Comparison of ENCODE assay signal across 32 cellular contexts in the genomic region with DNA sequence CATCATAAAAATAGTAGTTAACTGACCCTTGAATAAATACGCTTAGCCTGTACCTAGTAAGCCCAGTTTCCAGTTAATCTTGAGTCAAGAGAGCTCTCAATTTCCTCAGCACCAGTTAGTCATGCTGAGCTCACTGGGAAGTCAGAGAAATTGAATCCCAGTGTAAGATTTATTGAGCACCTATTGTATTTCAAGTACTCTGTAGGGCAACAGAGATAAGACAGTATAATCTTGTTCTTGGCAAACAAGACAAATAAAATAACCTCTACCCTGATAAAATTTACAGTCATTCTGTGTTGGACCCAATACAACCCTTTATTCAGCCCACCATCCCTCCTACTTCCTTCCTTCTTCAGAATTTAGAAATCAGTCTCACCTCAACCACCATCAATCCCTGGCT.
A peak's percentile ranks its signal among the peaks of the same experiment; 100 is the strongest.
DNase-seq lines count a peak whose midpoint lies in the region; ATAC-seq and TF ChIP-seq lines count a peak whose summit lies in the region.
"Had no signal": no experiment of that assay in that cellular context is flagged by ENCODE, and none has a peak within 500 bp of the region (broad histone marks: within the 10 kb centered on the region; RNA-seq: fewer than 3 reads in every experiment).

No MANE protein-coding gene starts in this region.

- H4K5ac ChIP-seq in IMR-90 (ENCODE audit: low read depth, low read length) = no peak overlapping the region

- dilution Hi-C loops in IMR-90 (cut with HindIII; ENCODE audit: low sequenced_read_pairs, unreplicated experiment) = no loop called here

- H2BK15ac ChIP-seq in IMR-90 (ENCODE audit: low read depth, low read length) = no peak overlapping the region

- no CpG with 5 or more reads among the region's 1 CpG for WGBS in IMR-90 (ENCODE audit: extremely low coverage in 2 of 2, insufficient read length in 1 of 2), 2 experiments

- TF ChIP-seq RAD21 in IMR-90 (IDR thresholded peaks at IDR 0.05; ENCODE audit: low read length) = no peak

- H3K27ac ChIP-seq in IMR-90 (ENCODE audit: insufficient read depth, low read length) = no peak overlapping the region
- H3K27ac ChIP-seq: esophagus squamous epithelium, PC-9, upper lobe of left lung had no signal

- no TSS peak for BruUV-seq in IMR-90 (replicated peaks; lab: Mats Ljungman, UMichigan)

- no peak overlapping the region for H2BK5ac ChIP-seq in IMR-90 (ENCODE audit: low read depth, low read length, poor library complexity, severe bottlenecking)

- H4K20me1 ChIP-seq in IMR-90 (ENCODE audit: insufficient read depth, low read length) = no peaks in the 10 kb centered on the region

- H3K9me1 ChIP-seq in IMR-90 (ENCODE audit: insufficient read depth, low read length) = 0 out of 2 replicates have a peak, but pooled peaks cover 9% of the 10 kb centered on the region

- CTCF ChIA-PET in IMR-90 (lab: Yijun Ruan, JAX) = interaction anchor here (1.4 kb wide), 1 partner anchor 50 kb away, joined by 3 read pairs; no protein-coding TSS in a partner anchor

- H3K14ac ChIP-seq in IMR-90 (replicated peaks; ENCODE audit: low read depth, low read length) = no peak overlapping the region

- no peak overlapping the region for H4K91ac ChIP-seq in IMR-90 (ENCODE audit: insufficient read depth, low read depth, low read length)

- H3K4me3 ChIP-seq in IMR-90 (ENCODE audit: insufficient read depth, low read depth, low read length) = no peak overlapping the region
- H3K4me3 ChIP-seq: esophagus squamous epithelium, mucosa of descending colon, PC-9, upper lobe of left lung had no signal

- H2AK9ac ChIP-seq in IMR-90 (replicated peaks; ENCODE audit: low read depth, low read length, poor library complexity) = no peak overlapping the region

- peaks cover 7% of the 10 kb centered on the region for H3K4me1 ChIP-seq in IMR-90 (ENCODE audit: control insufficient read depth, insufficient read depth, low read length)
- H3K4me1 ChIP-seq: esophagus squamous epithelium, upper lobe of left lung had no signal

- in situ Hi-C loops in IMR-90 (cut with MboI; ENCODE audit: low sequenced_read_pairs) = no loop called here

- peaks cover 6% of the 10 kb centered on the region for H3K36me3 Mint-ChIP-seq in nephron (ENCODE audit: low read depth)
- H3K36me3 Mint-ChIP-seq: IgD-negative memory B cell; stimulated activated naive B cell treated with anti-CD40 and anti-IgM and Interleukin-4, amounts not matched to agents 10 μg/mL and 1 μg/mL and 100 μg/mL, for 72 hours had no signal

- H3K4me1 Mint-ChIP-seq in nephron = peaks cover 49% of the 10 kb centered on the region
- H3K4me1 Mint-ChIP-seq: IgD-negative memory B cell had no signal

- H3K9ac ChIP-seq in IMR-90 (ENCODE audit: low read depth, low read length) = no peak overlapping the region

- H3K27me3 Mint-ChIP-seq in nephron (ENCODE audit: low read depth) = peaks cover 4% of the 10 kb centered on the region

- ATAC-seq in IMR-90 (ENCODE audit: low read depth) (peak; percentile 36; the same call in 1 of the 2 replicates), HG03378 (IDR thresholded peaks at IDR 0.05; ENCODE audit: unreplicated experiment) (no peak)
- ATAC-seq in activated CD4-positive, CD25-positive, alpha-beta regulatory T cell treated with anti-CD3 and anti-CD28 coated beads, Interleukin-2, amount 50 U/mL, for 24 hours = no peak
- ATAC-seq: activated CD4-positive, alpha-beta T cell treated with anti-CD3 and anti-CD28 coated beads for 36 hours; effector memory CD8-positive, alpha-beta T cell; left cardiac atrium; mucosa of descending colon; natural killer cell treated with Interleukin-12 subunit alpha and Interleukin-12 subunit beta and Interleukin-15 and Interleukin-18, amount 100 ng/mL, for 72 hours; Right ventricle myocardium inferior; stimulated activated naive B cell treated with anti-CD40 and anti-IgM and Interleukin-4, amounts not matched to agents 10 μg/mL and 1 μg/mL and 100 μg/mL, for 72 hours had no signal

- H2BK20ac ChIP-seq in IMR-90 (ENCODE audit: low read depth, low read length) = no peak overlapping the region

- peak; percentile 4 for DNase-seq in NCI-H526 treated with DMSO at 0.1 percent for 48 hours (lab: John Stamatoyannopoulos, UW)
- DNase-seq in NCI-H526 (lab: John Stamatoyannopoulos, UW) = no peak
- DNase-seq in IMR-90 = peak; percentile 65
- peak; percentile 44 for DNase-seq in amniotic epithelial cell (ENCODE audit: low read depth)
- DNase-seq in NCI-H2196 (lab: John Stamatoyannopoulos, UW; ENCODE audit: unreplicated experiment) = no peak
- DNase-seq: 8988T; activated CD4-positive, alpha-beta T cell treated with anti-CD3 and anti-CD28 coated beads for 36 hours; activated gamma-delta T cell; activated T-cell treated with anti-CD3 and anti-CD28 coated beads for 4 hours; C1 segment of cervical spinal cord; central memory CD4-positive, alpha-beta T cell; COR-L47; DMS53; effector memory CD8-positive, alpha-beta T cell; esophagus squamous epithelium; H7; hippocampal formation; left cardiac atrium; mucosa of descending colon; NCI-H1048; NCI-H1930; NCI-H524 treated with DMSO at 0.1 percent for 48 hours; PC-9; stimulated activated naive B cell treated with anti-CD40 and anti-IgM and Interleukin-4, amounts not matched to agents 10 μg/mL and 1 μg/mL and 100 μg/mL, for 72 hours; T-helper 2 cell; upper lobe of left lung had no signal

- no peaks in the 10 kb centered on the region for H3K36me3 ChIP-seq in IMR-90 (ENCODE audit: control insufficient read depth, insufficient read depth, low read length)
- H3K36me3 ChIP-seq: esophagus squamous epithelium, upper lobe of left lung had no signal

- no peak overlapping the region for H2AFZ ChIP-seq in IMR-90 (replicated peaks; ENCODE audit: low read length, poor library complexity)
- H2AFZ ChIP-seq: PC-9 had no signal

- TF ChIP-seq POLR2A in IMR-90 (IDR thresholded peaks at IDR 0.05; ENCODE audit: low read depth, low read length) = no peak

- no peak overlapping the region for H3K56ac ChIP-seq in IMR-90 (ENCODE audit: extremely low read depth, insufficient read depth, low read length)

- no peak overlapping the region for H3K23ac ChIP-seq in IMR-90 (ENCODE audit: low read depth, low read length)

- no peaks in the 10 kb centered on the region for H3K79me1 ChIP-seq in IMR-90 (ENCODE audit: low read depth in 1 of 2, low read length in 2 of 2)

- H3K4me2 ChIP-seq in IMR-90 (ENCODE audit: low read depth, low read length) = no peak overlapping the region
- H3K4me2 ChIP-seq: PC-9 had no signal

- no peak overlapping the region for H2BK120ac ChIP-seq in IMR-90 (ENCODE audit: low read depth, low read length)

- POLR2A ChIA-PET in IMR-90 (lab: Charles Lee; ENCODE audit: unreplicated experiment) = no interaction called here

- intact Hi-C loops in IMR-90 (cut with micrococcal nuclease) = no loop called here

- H3K4me3 Mint-ChIP-seq in nephron = no peak overlapping the region
- H3K4me3 Mint-ChIP-seq: activated CD4-positive, alpha-beta T cell treated with anti-CD3 and anti-CD28 coated beads for 36 hours; effector memory CD8-positive, alpha-beta T cell; IgD-negative memory B cell; natural killer cell treated with Interleukin-12 subunit alpha and Interleukin-12 subunit beta and Interleukin-15 and Interleukin-18, amount 100 ng/mL, for 72 hours; stimulated activated naive B cell treated with anti-CD40 and anti-IgM and Interleukin-4, amounts not matched to agents 10 μg/mL and 1 μg/mL and 100 μg/mL, for 72 hours had no signal

- H3K9me3 ChIP-seq in IMR-90 (ENCODE audit: control insufficient read depth, insufficient read depth, low read length) = no peaks in the 10 kb centered on the region
- H3K9me3 ChIP-seq: esophagus squamous epithelium, mucosa of descending colon, upper lobe of left lung had no signal

- H3K9me3 Mint-ChIP-seq in nephron = peaks cover 5% of the 10 kb centered on the region
- H3K9me3 Mint-ChIP-seq: IgD-negative memory B cell; natural killer cell treated with Interleukin-12 subunit alpha and Interleukin-12 subunit beta and Interleukin-15 and Interleukin-18, amount 100 ng/mL, for 72 hours had no signal

- H4K8ac ChIP-seq in IMR-90 (ENCODE audit: low read depth in 2 of 2, low read length in 2 of 2) = no peak overlapping the region

- TF ChIP-seq CTCF in IMR-90 (conservative IDR thresholded peaks at IDR 0.05; ENCODE audit: low read depth, low read length) (no peak), nephron (IDR thresholded peaks at IDR 0.05; ENCODE audit: unreplicated experiment in 3 of 3) (no peak)

- no peak overlapping the region for H3K4ac ChIP-seq in IMR-90 (ENCODE audit: low read depth, low read length)

- H3K18ac ChIP-seq in IMR-90 (ENCODE audit: low read depth, low read length) = no peak overlapping the region

- H3K27me3 ChIP-seq in IMR-90 (ENCODE audit: control insufficient read depth, insufficient read depth, low read length) = no peaks in the 10 kb centered on the region
- H3K27me3 ChIP-seq: upper lobe of left lung had no signal

- H3K27ac Mint-ChIP-seq in nephron = peak overlapping the region in 2 of 3 experiments; percentile 6 to 22
- H3K27ac Mint-ChIP-seq: activated CD4-positive, alpha-beta T cell treated with anti-CD3 and anti-CD28 coated beads for 36 hours; effector memory CD8-positive, alpha-beta T cell; IgD-negative memory B cell; natural killer cell treated with Interleukin-12 subunit alpha and Interleukin-12 subunit beta and Interleukin-15 and Interleukin-18, amount 100 ng/mL, for 72 hours; stimulated activated naive B cell treated with anti-CD40 and anti-IgM and Interleukin-4, amounts not matched to agents 10 μg/mL and 1 μg/mL and 100 μg/mL, for 72 hours had no signal

- H2AK5ac ChIP-seq in IMR-90 (ENCODE audit: low read depth, low read length) = no peak overlapping the region

TF ChIP-seq in IMR-90, 13 proteins besides CTCF, POLR2A, EP300 and RAD21:
- no peak for TF ChIP-seq SMC3 (IDR thresholded peaks at IDR 0.05; ENCODE audit: low read depth, low read length)
- no peak for TF ChIP-seq CEBPB (IDR thresholded peaks at IDR 0.05; ENCODE audit: low read depth, low read length)
- no peak for TF ChIP-seq RFX5 (IDR thresholded peaks at IDR 0.05; ENCODE audit: low read depth, low read length)
- TF ChIP-seq BHLHE40 (IDR thresholded peaks at IDR 0.05; ENCODE audit: low read depth, low read length) = no peak
- TF ChIP-seq FOS (IDR thresholded peaks at IDR 0.05; ENCODE audit: low read depth, low read length) = no peak

Comparison
In these comparisons a context has a peak if more than half of its experiments do, and no peak if none do; other contexts are left out.
1. DNase-seq: peak in NCI-H526 treated with DMSO at 0.1 percent for 48 hours (single experiment), IMR-90 (single experiment) and amniotic epithelial cell (single experiment); none in NCI-H526 (0 of 2) and NCI-H2196 (single experiment).